10 cellular contexts compared by ENCODE assay signal in genomic region chr9:120655005-120655622, GRCh38. TPM values are rescaled to one million over a fixed set of nuclear protein-coding genes. Genes with fewer than 3 reads are reported as not detected.
DNase-seq lines count a peak whose midpoint lies in the region; ATAC-seq and TF ChIP-seq lines count a peak whose summit lies in the region.
"Had no signal": no experiment of that assay in that cellular context is flagged by ENCODE, and none has a peak within 500 bp of the region (broad histone marks: within the 10 kb centered on the region; RNA-seq: fewer than 3 reads in every experiment).

No MANE protein-coding gene starts in this region.

- no peaks in the 10 kb centered on the region for H3K27me3 ChIP-seq in ovary
- no peaks in the 10 kb centered on the region for H3K27me3 ChIP-seq in prostate gland (replicated peaks; ENCODE audit: insufficient read depth)
- H3K27me3 ChIP-seq: BLaER1 had no signal

- H3K9me3 ChIP-seq in ovary (no peaks in the 10 kb centered on the region), prostate gland (no peaks in the 10 kb centered on the region)
- H3K9me3 ChIP-seq: BLaER1 had no signal

- TF ChIP-seq POLR2A in ovary (IDR thresholded peaks at IDR 0.05) (no peak), prostate gland (IDR thresholded peaks at IDR 0.05) (no peak)

- 69 to 72% (median 71%) methylated on average over 4 of the region's 4 CpGs for WGBS in ovary, 3 donors
- 71% methylated on average over 4 of the region's 4 CpGs for WGBS in prostate gland

- peak; percentile 72 for ATAC-seq in GM21423 (IDR thresholded peaks at IDR 0.05; ENCODE audit: unreplicated experiment)

- H3K36me3 ChIP-seq in ovary, result no peaks in the 10 kb centered on the region
- H3K36me3 ChIP-seq in prostate gland, result no peaks in the 10 kb centered on the region
- H3K36me3 ChIP-seq: BLaER1 had no signal

- peak; percentile 15 for DNase-seq in AG08396 (ENCODE audit: low spot score)
- DNase-seq in LoVo (ENCODE audit: low spot score), result peak; percentile 41
- DNase-seq in epithelial cell of prostate (ENCODE audit: low read depth, low spot score), result peak; percentile 29
- DNase-seq in ovary, result no peak
- DNase-seq in prostate gland (ENCODE audit: low spot score), result no peak
- DNase-seq in SKM-1 (lab: John Stamatoyannopoulos, UW; ENCODE audit: unreplicated experiment), result no peak
- no peak for DNase-seq in NCI-H187 treated with DMSO at 0.1 percent for 48 hours (lab: John Stamatoyannopoulos, UW)
- DNase-seq: endodermal cell had no signal

- intact Hi-C loops in ovary (cut with DNase I), result no loop called here
- intact Hi-C loops in prostate gland (cut with DNase I), result no loop called here

- no peak overlapping the region for H3K27ac ChIP-seq in epithelial cell of prostate
- no peak overlapping the region for H3K27ac ChIP-seq in ovary
- H3K27ac ChIP-seq in prostate gland, result no peak overlapping the region
- H3K27ac ChIP-seq: BLaER1 had no signal

- H3K4me1 ChIP-seq in ovary (ENCODE audit: insufficient read depth) (no peaks in the 10 kb centered on the region), prostate gland (replicated peaks) (no peaks in the 10 kb centered on the region)
- H3K4me1 ChIP-seq: BLaER1 had no signal

- H3K4me3 ChIP-seq in ovary (no peak overlapping the region), prostate gland (no peak overlapping the region)
- H3K4me3 ChIP-seq: BLaER1 had no signal

- TF ChIP-seq CTCF in ovary (IDR thresholded peaks at IDR 0.05), result no peak
- TF ChIP-seq CTCF in prostate gland (IDR thresholded peaks at IDR 0.05), result no peak

- no peak for TF ChIP-seq EP300 in ovary (IDR thresholded peaks at IDR 0.05)

RNA-seq across cellular contexts. Expression of gene MEGF9, which starts 59.2 kb away (rescaled TPM):
- total RNA-seq in ovary (10 to 100 TPM; 12.6 to 20.8 (median 14.6) TPM), prostate gland (10 to 100 TPM; 12.0 to 25.3 TPM)
- 10 to 100 TPM in 1 of 2 donors, 1 to 10 TPM in 1; 9.9 to 27.3 TPM for polyA plus RNA-seq in ovary

Comparison
In these comparisons a context has a peak if more than half of its experiments do, and no peak if none do; other contexts are left out.
1. DNase-seq: peak in AG08396 (single experiment), LoVo (single experiment) and epithelial cell of prostate (single experiment); none in ovary (0 of 5), prostate gland (single experiment), SKM-1 (single experiment) and NCI-H187 treated with DMSO at 0.1 percent for 48 hours (single experiment).